In genomic region chr11:20155683-20156279, GRCh38 we compare ENCODE assay signal across 15 cellular contexts. TPM values are rescaled to one million over a fixed set of nuclear protein-coding genes. Genes with fewer than 3 reads are reported as not detected.
DNase-seq lines count a peak whose midpoint lies in the region; ATAC-seq and TF ChIP-seq lines count a peak whose summit lies in the region.
"Had no signal": no experiment of that assay in that cellular context is flagged by ENCODE, and none has a peak within 500 bp of the region (broad histone marks: within the 10 kb centered on the region; RNA-seq: fewer than 3 reads in every experiment).

No MANE protein-coding gene starts in this region.

- no peak for TF ChIP-seq EP300 in esophagus muscularis mucosa (IDR thresholded peaks at IDR 0.05)

- POLR2A ChIA-PET in HEK293T (lab: Yijun Ruan, JAX): no interaction called here

- H3K27ac ChIP-seq in esophagus muscularis mucosa (replicated peaks in 1 of 4): no peak overlapping the region
- H3K27ac ChIP-seq in parathyroid adenoma: no peak overlapping the region
- H3K27ac ChIP-seq: GM23248, SJSA1 had no signal

- peaks cover 6% of the 10 kb centered on the region for H3K4me1 ChIP-seq in NT2/D1 (ENCODE audit: insufficient read depth, insufficient read length)
- H3K4me1 ChIP-seq in esophagus muscularis mucosa: peaks cover 14 to 20% (median 17%) of the 10 kb centered on the region in 4 donors
- no peaks in the 10 kb centered on the region for H3K4me1 ChIP-seq in parathyroid adenoma
- H3K4me1 ChIP-seq: SJSA1 had no signal

- DNase-seq in NCI-H510A treated with DMSO at 0.1 percent for 48 hours (lab: John Stamatoyannopoulos, UW) (peak; percentile 38), NCI-H510A (lab: John Stamatoyannopoulos, UW) (no peak), NT2/D1 (ENCODE audit: low read depth, low spot score) (no peak), esophagus muscularis mucosa (ENCODE audit: extremely low spot score) (no peak), HEK293T (ENCODE audit: extremely low spot score) (no peak), DMS79 (lab: John Stamatoyannopoulos, UW) (no peak)
- DNase-seq: GM23248, left cardiac atrium, NCI-H526 had no signal

- intact Hi-C loops in esophagus muscularis mucosa (cut with DNase I): no loop called here

- H3K9ac ChIP-seq in NT2/D1 (ENCODE audit: insufficient read length, low read depth) (peak overlapping the region; percentile 67), parathyroid adenoma (no peak overlapping the region)
- H3K9ac ChIP-seq: GM23248 had no signal

- H3K4me3 ChIP-seq in NT2/D1 (ENCODE audit: insufficient read length, low read depth) (peak overlapping the region; percentile 68), esophagus muscularis mucosa (peak overlapping the region in 3 of 4 donors; percentile 7 to 32 (median 32)), parathyroid adenoma (ENCODE audit: low read depth, low read length) (no peak overlapping the region)
- H3K4me3 ChIP-seq: GM23248, SJSA1 had no signal

- CTCF ChIA-PET in HEK293T (lab: Yijun Ruan, JAX): no interaction called here

- no peak for TF ChIP-seq POLR2A in esophagus muscularis mucosa (IDR thresholded peaks at IDR 0.05; ENCODE audit: low read depth)

- no peak for ATAC-seq in GM21717 (IDR thresholded peaks at IDR 0.05; ENCODE audit: unreplicated experiment)

- WGBS in esophagus muscularis mucosa: 14% methylated on average over 18 of the region's 19 CpGs

- H3K36me3 ChIP-seq in NT2/D1 (ENCODE audit: insufficient read depth, insufficient read length, low read length): no peaks in the 10 kb centered on the region
- H3K36me3 ChIP-seq in esophagus muscularis mucosa: no peaks in the 10 kb centered on the region
- no peaks in the 10 kb centered on the region for H3K36me3 ChIP-seq in parathyroid adenoma (ENCODE audit: control insufficient read depth, insufficient read depth, low read length)
- H3K36me3 ChIP-seq: SJSA1 had no signal

- no peak for TF ChIP-seq CTCF in esophagus muscularis mucosa (IDR thresholded peaks at IDR 0.05)
- no peak for TF ChIP-seq CTCF in parathyroid adenoma (IDR thresholded peaks at IDR 0.05)

- H3K27me3 ChIP-seq in NT2/D1 (ENCODE audit: insufficient read depth, insufficient read length): peaks cover 58% of the 10 kb centered on the region
- peaks cover 8 to 78% (median 55%) of the 10 kb centered on the region in 4 donors for H3K27me3 ChIP-seq in esophagus muscularis mucosa
- no peaks in the 10 kb centered on the region for H3K27me3 ChIP-seq in parathyroid adenoma (ENCODE audit: control insufficient read depth, insufficient read depth, low read length)

- H3K4me2 ChIP-seq in parathyroid adenoma (ENCODE audit: low read length): no peak overlapping the region

- no peaks in the 10 kb centered on the region for H3K9me3 ChIP-seq in NT2/D1 (ENCODE audit: insufficient read depth, low read length)
- H3K9me3 ChIP-seq in esophagus muscularis mucosa: no peaks in the 10 kb centered on the region
- no peaks in the 10 kb centered on the region for H3K9me3 ChIP-seq in parathyroid adenoma (ENCODE audit: control insufficient read depth, low read length)

- H2AFZ ChIP-seq in parathyroid adenoma: peak overlapping the region; percentile 50
- H2AFZ ChIP-seq: GM23248 had no signal

- H3K79me2 ChIP-seq in parathyroid adenoma: no peaks in the 10 kb centered on the region

TF ChIP-seq in HEK293T, 16 proteins besides CTCF, POLR2A, EP300 and RAD21:
- TF ChIP-seq ELF4 (IDR thresholded peaks at IDR 0.05) (no peak), FOXM1 (IDR thresholded peaks at IDR 0.05; ENCODE audit: borderline replicate concordance) (no peak), L3MBTL2 (conservative IDR thresholded peaks at IDR 0.05) (no peak), FOXK2 (IDR thresholded peaks at IDR 0.05) (no peak), SP1 (IDR thresholded peaks at IDR 0.05) (no peak), NFRKB (IDR thresholded peaks at IDR 0.05) (no peak), BHLHE40 (IDR thresholded peaks at IDR 0.05; ENCODE audit: borderline replicate concordance) (no peak), PKNOX1 (IDR thresholded peaks at IDR 0.05) (no peak), TARDBP (IDR thresholded peaks at IDR 0.05) (no peak), LEF1 (IDR thresholded peaks at IDR 0.05; ENCODE audit: borderline replicate concordance) (no peak), SUZ12 (IDR thresholded peaks at IDR 0.05) (no peak), FOXA1 (IDR thresholded peaks at IDR 0.05) (no peak), HDGF (IDR thresholded peaks at IDR 0.05; ENCODE audit: borderline replicate concordance) (no peak), CTBP1 (IDR thresholded peaks at IDR 0.05; ENCODE audit: borderline replicate concordance) (no peak), ZNF384 (IDR thresholded peaks at IDR 0.05) (no peak), ARNT (IDR thresholded peaks at IDR 0.05) (no peak)

RNA-seq across cellular contexts. Expression of gene DBX1, which starts 4.5 kb away (rescaled TPM):
- total RNA-seq in esophagus muscularis mucosa: not detected
- total RNA-seq: activated CD8-positive, alpha-beta memory T cell treated with anti-CD3 and anti-CD28 coated beads for 36 hours; fibroblast of lung; G401; GM23248; left cardiac atrium; SJSA1 had no signal
